ENCODE assay signal across 9 cellular contexts in the genomic region with DNA sequence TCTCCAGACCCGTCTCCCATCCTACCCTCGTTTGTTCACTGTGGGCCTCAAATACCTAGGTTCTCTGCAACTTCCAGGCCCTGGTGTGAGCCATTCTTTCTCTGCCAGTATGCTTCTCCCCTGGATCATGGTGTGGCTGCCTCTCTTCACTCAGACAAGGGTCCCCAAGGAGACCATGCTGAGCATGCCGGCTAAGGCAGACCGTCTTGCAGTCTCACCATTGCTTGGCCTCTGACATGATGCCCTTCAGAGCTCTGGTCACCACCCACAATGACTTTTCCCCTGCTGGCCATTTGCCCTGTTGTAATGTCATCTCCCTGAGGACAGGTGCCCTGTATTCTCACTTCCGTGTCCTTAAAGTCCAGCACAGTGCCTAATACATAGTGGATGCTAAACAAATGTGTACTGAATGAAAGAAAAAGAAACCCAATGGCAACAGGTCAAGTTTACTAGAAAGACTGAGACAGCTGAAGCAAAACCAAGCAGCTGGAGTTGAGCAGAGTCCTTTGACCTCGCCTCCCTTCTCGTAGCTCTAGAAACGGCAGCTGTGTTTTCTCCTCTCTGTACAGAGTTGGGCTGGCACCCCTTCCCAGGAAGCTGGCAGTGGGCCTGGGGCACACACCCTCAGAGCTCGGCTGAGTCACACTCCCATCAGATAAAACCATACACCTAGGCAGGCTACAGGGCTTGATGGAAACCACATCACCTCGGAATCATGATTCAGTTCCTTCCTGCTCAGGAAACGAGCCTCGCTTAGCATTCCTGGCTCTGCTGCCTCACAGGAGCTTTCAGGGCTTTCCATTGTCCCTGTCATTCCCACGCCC. TPM values are rescaled to one million over a fixed set of nuclear protein-coding genes. Genes with fewer than 3 reads are reported as not detected.
DNase-seq lines count a peak whose midpoint lies in the region; ATAC-seq and TF ChIP-seq lines count a peak whose summit lies in the region.
"Had no signal": no experiment of that assay in that cellular context is flagged by ENCODE, and none has a peak within 500 bp of the region (broad histone marks: within the 10 kb centered on the region; RNA-seq: fewer than 3 reads in every experiment).

No MANE protein-coding gene starts in this region.

- H3K23ac ChIP-seq in trophoblast cell (ENCODE audit: low read length), result no peak overlapping the region

- peak overlapping the region; percentile 34 for H3K27ac ChIP-seq in trophoblast cell (ENCODE audit: low read depth, low read length)
- H3K27ac ChIP-seq: cardiac muscle cell had no signal

- H3K27ac Mint-ChIP-seq in activated T-cell treated with anti-CD3 and anti-CD28 coated beads, Interleukin-2, amount 50 U/mL, for 72 hours, result peak overlapping the region; percentile 83

- TF ChIP-seq CTCF in fibroblast of mammary gland (conservative IDR thresholded peaks at IDR 0.05; ENCODE audit: control insufficient read depth, insufficient read depth, low read depth, low read length), result no peak

- H3K4me3 Mint-ChIP-seq in activated T-cell treated with anti-CD3 and anti-CD28 coated beads, Interleukin-2, amount 50 U/mL, for 72 hours, result peak overlapping the region; percentile 70 to 73

- WGBS in trophoblast cell (ENCODE audit: extremely low coverage, insufficient coverage, insufficient read length), result no CpG with 5 or more reads among the region's 13 CpGs

- no peak overlapping the region for H2AFZ ChIP-seq in trophoblast cell (ENCODE audit: insufficient read depth, low read length, poor library complexity)

- DNase-seq in AG08396 (ENCODE audit: low spot score), result peak; percentile 75
- DNase-seq in NCI-H1092 treated with DMSO at 0.1 percent for 48 hours (lab: John Stamatoyannopoulos, UW), result peak; percentile 51
- peak; percentile 50 to 56 for DNase-seq in activated T-cell treated with anti-CD3 and anti-CD28 coated beads, Interleukin-2, amount 50 U/mL, for 72 hours
- peak; percentile 62 for DNase-seq in fibroblast of mammary gland (ENCODE audit: low read depth)
- DNase-seq in trophoblast cell, result peak in 1 of 2 donors; percentile 21
- no peak for DNase-seq in G401 (ENCODE audit: low spot score)
- DNase-seq in AML-193 (lab: John Stamatoyannopoulos, UW), result no peak

- H3K36me3 ChIP-seq in trophoblast cell (ENCODE audit: control insufficient read depth in 1 of 2, insufficient read depth in 2 of 2, low read length in 2 of 2), result peaks cover 31 to 32% of the 10 kb centered on the region in 2 experiments

- H3K4ac ChIP-seq in trophoblast cell (ENCODE audit: low read depth, low read length), result no peak overlapping the region

- H2AK5ac ChIP-seq in trophoblast cell (ENCODE audit: low read length), result no peak overlapping the region

- H3K27me3 ChIP-seq in trophoblast cell (ENCODE audit: insufficient read depth, low read length), result no peaks in the 10 kb centered on the region
- H3K27me3 ChIP-seq: cardiac muscle cell had no signal

- peaks cover 22 to 37% of the 10 kb centered on the region in 2 experiments for H3K4me1 ChIP-seq in trophoblast cell (ENCODE audit: control insufficient read depth in 1 of 2, insufficient read depth in 2 of 2, low read length in 2 of 2)

- peaks cover 8% of the 10 kb centered on the region for H3K79me1 ChIP-seq in trophoblast cell (ENCODE audit: low read length)

- H3K36me3 Mint-ChIP-seq in activated T-cell treated with anti-CD3 and anti-CD28 coated beads, Interleukin-2, amount 50 U/mL, for 72 hours (ENCODE audit: insufficient read depth in 2 of 2), result peaks cover 6 to 19% of the 10 kb centered on the region in 2 donors

- H3K27me3 Mint-ChIP-seq in activated T-cell treated with anti-CD3 and anti-CD28 coated beads, Interleukin-2, amount 50 U/mL, for 72 hours (ENCODE audit: low read depth), result no peaks in the 10 kb centered on the region

- H3K9me3 Mint-ChIP-seq in activated T-cell treated with anti-CD3 and anti-CD28 coated beads, Interleukin-2, amount 50 U/mL, for 72 hours, result no peaks in the 10 kb centered on the region

- no peak overlapping the region for H3K14ac ChIP-seq in trophoblast cell (ENCODE audit: low read length)

- H3K18ac ChIP-seq in trophoblast cell (ENCODE audit: low read length), result no peak overlapping the region

- ATAC-seq in activated T-cell treated with anti-CD3 and anti-CD28 coated beads, Interleukin-2, amount 50 U/mL, for 72 hours (replicated peaks in 1 of 2), result peak; percentile 78 to 83
- no peak for ATAC-seq in HG02798 (IDR thresholded peaks at IDR 0.05; ENCODE audit: poor library complexity, unreplicated experiment)

- no peak overlapping the region for H3K9ac ChIP-seq in trophoblast cell (ENCODE audit: low read length)

- no peak overlapping the region for H2BK5ac ChIP-seq in trophoblast cell (ENCODE audit: low read depth, low read length, poor library complexity)

- peaks cover 54% of the 10 kb centered on the region for H3K4me1 Mint-ChIP-seq in activated T-cell treated with anti-CD3 and anti-CD28 coated beads, Interleukin-2, amount 50 U/mL, for 72 hours (ENCODE audit: low read depth)

- H3K79me2 ChIP-seq in trophoblast cell (ENCODE audit: control insufficient read depth, insufficient read depth, low read length, poor library complexity), result no peaks in the 10 kb centered on the region

- peak overlapping the region; percentile 47 for H2BK12ac ChIP-seq in trophoblast cell (ENCODE audit: low read length)

- H3K9me3 ChIP-seq in trophoblast cell (ENCODE audit: insufficient read depth, low read depth, low read length), result peaks cover 3% of the 10 kb centered on the region

- H4K91ac ChIP-seq in trophoblast cell (ENCODE audit: low read depth, low read length), result no peak overlapping the region

- H4K12ac ChIP-seq in trophoblast cell (ENCODE audit: low read depth, low read length), result no peak overlapping the region

- no peak overlapping the region for H4K8ac ChIP-seq in trophoblast cell (ENCODE audit: low read depth, low read length)

- in situ Hi-C loops in G401 (cut with HindIII; ENCODE audit: low sequenced_read_pairs), result no loop called here

- H3K4me2 ChIP-seq in trophoblast cell (ENCODE audit: low read length), result no peak overlapping the region

- H3K4me3 ChIP-seq in fibroblast of mammary gland (ENCODE audit: control insufficient read depth, low read depth, low read length) (no peak overlapping the region), trophoblast cell (ENCODE audit: low read depth, low read length) (no peak overlapping the region)
- H3K4me3 ChIP-seq: cardiac muscle cell had no signal

- H2BK120ac ChIP-seq in trophoblast cell (ENCODE audit: insufficient read depth, low read length, poor library complexity), result no peak overlapping the region

RNA-seq across cellular contexts. Expression of gene TLR9, which starts 8.6 kb away (rescaled TPM):
- total RNA-seq in activated T-cell treated with anti-CD3 and anti-CD28 coated beads, Interleukin-2, amount 50 U/mL, for 72 hours, result 1 to 10 TPM; 1.2 to 2.3 TPM
- 0.04 and 0.10 TPM in 2 replicates for polyA plus RNA-seq in trophoblast cell (2013)
- 0.07 TPM in 1 of 2 replicates, not detected in the other for total RNA-seq in G401 (2014; rRNA removed; shearing (Covaris generic))
- polyA plus RNA-seq: cardiac muscle cell had no signal

RNA-seq across cellular contexts. Expression of gene ALAS1, which starts 18.8 kb away (rescaled TPM):
- 10 to 100 TPM; 62.7 to 63.6 TPM for total RNA-seq in activated T-cell treated with anti-CD3 and anti-CD28 coated beads, Interleukin-2, amount 50 U/mL, for 72 hours
- 117 and 125 TPM in 2 replicates for polyA plus RNA-seq in trophoblast cell (2013)
- total RNA-seq in G401 (2014; rRNA removed; shearing (Covaris generic)), result 66.7 and 73.0 TPM in 2 replicates

RNA-seq across cellular contexts. Expression of gene TWF2, which starts 22.2 kb away (rescaled TPM):
- 100 to 1,000 TPM; 124 to 133 TPM for total RNA-seq in activated T-cell treated with anti-CD3 and anti-CD28 coated beads, Interleukin-2, amount 50 U/mL, for 72 hours
- 39.5 and 39.9 TPM in 2 replicates for polyA plus RNA-seq in trophoblast cell (2013)
- 237 and 258 TPM in 2 replicates for total RNA-seq in G401 (2014; rRNA removed; shearing (Covaris generic))

RNA-seq across cellular contexts. Expression of gene PPM1M, which starts 28.8 kb away (rescaled TPM):
- 100 to 1,000 TPM; 119 to 121 TPM for total RNA-seq in activated T-cell treated with anti-CD3 and anti-CD28 coated beads, Interleukin-2, amount 50 U/mL, for 72 hours
- polyA plus RNA-seq in trophoblast cell (2013), result 3.0 and 3.5 TPM in 2 replicates
- total RNA-seq in G401 (2014; rRNA removed; shearing (Covaris generic)), result 0.43 and 1.4 TPM in 2 replicates

Comparison
In these comparisons a context has a peak if more than half of its experiments do, and no peak if none do; other contexts are left out.
1. DNase-seq: peak in AG08396 (single experiment), NCI-H1092 treated with DMSO at 0.1 percent for 48 hours (single experiment), activated T-cell treated with anti-CD3 and anti-CD28 coated beads, Interleukin-2, amount 50 U/mL, for 72 hours (2 of 2) and fibroblast of mammary gland (single experiment); none in G401 (single experiment) and AML-193 (0 of 2).